In genomic region chr16:61836804-61837398, GRCh38 we compare ENCODE assay signal across 1 cellular context.
TF ChIP-seq lines count a peak whose summit lies in the region.

No MANE protein-coding gene starts in this region.

TF ChIP-seq in HepG2, 621 proteins besides CTCF, POLR2A, EP300 and RAD21 (continued from another document):
- TF ChIP-seq ZNF329 (CRISPR knock-in tag; IDR thresholded peaks at IDR 0.05; ENCODE audit: low read depth) (no peak), DNMT3B (CRISPR knock-in tag; conservative IDR thresholded peaks at IDR 0.05) (no peak), DRAP1 (CRISPR knock-in tag; IDR thresholded peaks at IDR 0.05) (no peak), MEF2D (CRISPR knock-in tag; IDR thresholded peaks at IDR 0.05) (no peak), SNRNP70 (IDR thresholded peaks at IDR 0.05; ENCODE audit: low read depth, low read length) (no peak), SRSF4 (IDR thresholded peaks at IDR 0.05; ENCODE audit: low read depth, low read length, poor library complexity, severe bottlenecking) (no peak), ZNF780A (CRISPR knock-in tag; IDR thresholded peaks at IDR 0.05) (no peak), JUN (CRISPR knock-in tag; IDR thresholded peaks at IDR 0.05) (no peak)
TF ChIP-seq in HepG2: peak in this region for 0.
